20 cellular contexts compared by ENCODE assay signal in the genomic region with DNA sequence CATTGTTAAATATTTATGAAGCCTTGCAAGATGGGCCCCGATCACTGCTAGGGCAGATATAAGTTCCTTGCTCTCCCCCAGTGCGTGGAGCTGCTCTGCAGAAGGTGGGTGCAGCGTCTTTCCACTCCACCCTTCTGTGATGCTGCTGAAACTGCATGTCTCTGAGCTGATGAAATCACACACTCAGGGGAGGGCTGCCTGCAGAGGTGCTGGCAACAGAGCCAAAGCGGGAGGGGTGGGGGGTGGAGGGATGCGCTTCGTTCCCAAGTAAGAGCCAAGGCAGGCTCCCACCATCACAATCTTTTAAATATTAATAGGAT.
DNase-seq lines count a peak whose midpoint lies in the region; ATAC-seq and TF ChIP-seq lines count a peak whose summit lies in the region.
"Had no signal": no experiment of that assay in that cellular context is flagged by ENCODE, and none has a peak within 500 bp of the region (broad histone marks: within the 10 kb centered on the region; RNA-seq: fewer than 3 reads in every experiment).

No MANE protein-coding gene starts in this region.

- TF ChIP-seq RAD21 in neural cell (conservative IDR thresholded peaks at IDR 0.05), result no peak

- no peak for TF ChIP-seq CTCF in glutamatergic neuron (IDR thresholded peaks at IDR 0.05; ENCODE audit: partially characterized antibody, unreplicated experiment)
- no peak for TF ChIP-seq CTCF in neural cell (IDR thresholded peaks at IDR 0.05; ENCODE audit: poor library complexity, severe bottlenecking)
- TF ChIP-seq CTCF in spleen (IDR thresholded peaks at IDR 0.05 in 8 of 11, conservative IDR thresholded peaks at IDR 0.05 in 3 of 11), result no peak
- no peak for TF ChIP-seq CTCF in psoas muscle (IDR thresholded peaks at IDR 0.05)

- intact Hi-C loops in spleen (cut with DNase I; ENCODE audit: low total_unique reads), result no loop called here
- intact Hi-C loops in psoas muscle (cut with DNase I), result no loop called here

- peaks cover 5% of the 10 kb centered on the region for H3K9me3 Mint-ChIP-seq in glutamatergic neuron (ENCODE audit: unreplicated experiment)
- no peaks in the 10 kb centered on the region for H3K9me3 Mint-ChIP-seq in activated T-cell treated with anti-CD3 and anti-CD28 coated beads, Interleukin-2, amount 50 U/mL, for 4 hours
- H3K9me3 Mint-ChIP-seq: CD8-positive, alpha-beta T cell had no signal

- TF ChIP-seq EP300 in neural cell (conservative IDR thresholded peaks at IDR 0.05; ENCODE audit: poor library complexity, severe bottlenecking), result no peak

- H3K9me3 ChIP-seq in neural cell (ENCODE audit: low read length), result no peaks in the 10 kb centered on the region
- H3K9me3 ChIP-seq in spleen, result no peaks in the 10 kb centered on the region
- H3K9me3 ChIP-seq in psoas muscle, result no peaks in the 10 kb centered on the region
- H3K9me3 ChIP-seq: SJCRH30 had no signal

- no peak overlapping the region for H3K4me2 ChIP-seq in neural cell (ENCODE audit: low read length)

- H3K4me1 ChIP-seq in spleen, result no peaks in the 10 kb centered on the region
- no peaks in the 10 kb centered on the region for H3K4me1 ChIP-seq in psoas muscle
- H3K4me1 ChIP-seq: parathyroid adenoma, SJCRH30 had no signal

- H3K4me3 Mint-ChIP-seq in glutamatergic neuron (ENCODE audit: unreplicated experiment), result peak overlapping the region; percentile 84
- no peak overlapping the region for H3K4me3 Mint-ChIP-seq in activated T-cell treated with anti-CD3 and anti-CD28 coated beads, Interleukin-2, amount 50 U/mL, for 4 hours
- H3K4me3 Mint-ChIP-seq: activated CD8-positive, alpha-beta memory T cell treated with anti-CD3 and anti-CD28 coated beads, Interleukin-2, amount 10 ng/mL, durations not matched to agents 7 days and 5 days; CD8-positive, alpha-beta T cell had no signal

- no peaks in the 10 kb centered on the region for H4K20me1 ChIP-seq in neural cell (ENCODE audit: insufficient read depth)

- H2AFZ ChIP-seq in neural cell (ENCODE audit: low read depth, low read length), result no peak overlapping the region
- H2AFZ ChIP-seq: parathyroid adenoma had no signal

- H3K36me3 Mint-ChIP-seq in glutamatergic neuron (ENCODE audit: unreplicated experiment), result peaks cover 4% of the 10 kb centered on the region
- no peaks in the 10 kb centered on the region for H3K36me3 Mint-ChIP-seq in activated T-cell treated with anti-CD3 and anti-CD28 coated beads, Interleukin-2, amount 50 U/mL, for 4 hours (ENCODE audit: insufficient read depth)
- H3K36me3 Mint-ChIP-seq: activated CD8-positive, alpha-beta memory T cell treated with anti-CD3 and anti-CD28 coated beads, Interleukin-2, amount 10 ng/mL, durations not matched to agents 7 days and 5 days; CD8-positive, alpha-beta T cell had no signal

- no peak for TF ChIP-seq POLR2A in spleen (IDR thresholded peaks at IDR 0.05)

- H3K27me3 Mint-ChIP-seq in glutamatergic neuron (ENCODE audit: unreplicated experiment), result peaks cover 4% of the 10 kb centered on the region
- H3K27me3 Mint-ChIP-seq in activated T-cell treated with anti-CD3 and anti-CD28 coated beads, Interleukin-2, amount 50 U/mL, for 4 hours (ENCODE audit: low read depth), result peaks cover 3% of the 10 kb centered on the region
- H3K27me3 Mint-ChIP-seq: activated CD8-positive, alpha-beta memory T cell treated with anti-CD3 and anti-CD28 coated beads, Interleukin-2, amount 10 ng/mL, durations not matched to agents 7 days and 5 days had no signal

- H3K9me2 ChIP-seq in neural cell (ENCODE audit: insufficient read depth, low read length), result no peaks in the 10 kb centered on the region

- WGBS in spleen, 5 donors, result 12 to 19% (median 17%) methylated on average over 6 of the region's 6 CpGs
- WGBS in psoas muscle, 3 donors, result 22 to 38% (median 28%) methylated on average over 6 of the region's 6 CpGs

- ATAC-seq in activated T-cell treated with anti-CD3 and anti-CD28 coated beads, Interleukin-2, amount 50 U/mL, for 4 hours, result no peak
- ATAC-seq in psoas muscle, result no peak
- ATAC-seq: activated CD8-positive, alpha-beta memory T cell treated with anti-CD3 and anti-CD28 coated beads, Interleukin-2, amount 10 ng/mL, durations not matched to agents 7 days and 5 days; CD8-positive, alpha-beta T cell had no signal

- H3K27ac ChIP-seq in neural cell (ENCODE audit: low read length), result no peak overlapping the region
- no peak overlapping the region for H3K27ac ChIP-seq in spleen
- H3K27ac ChIP-seq in psoas muscle, result no peak overlapping the region
- H3K27ac ChIP-seq: parathyroid adenoma, SJCRH30 had no signal

- H3K4me3 ChIP-seq in neural cell (ENCODE audit: low read length), result peak overlapping the region; percentile 39
- H3K4me3 ChIP-seq in spleen, result no peak overlapping the region
- no peak overlapping the region for H3K4me3 ChIP-seq in psoas muscle
- H3K4me3 ChIP-seq: SJCRH30 had no signal

- no peak overlapping the region for H3K9ac ChIP-seq in neural cell (ENCODE audit: low read length)
- H3K9ac ChIP-seq: parathyroid adenoma had no signal

- H3K79me2 ChIP-seq in neural cell (replicated peaks; ENCODE audit: insufficient read depth, low read length), result no peaks in the 10 kb centered on the region
- H3K79me2 ChIP-seq: parathyroid adenoma had no signal

- peaks cover 30% of the 10 kb centered on the region for H3K4me1 Mint-ChIP-seq in glutamatergic neuron (ENCODE audit: low read depth, unreplicated experiment)
- no peaks in the 10 kb centered on the region for H3K4me1 Mint-ChIP-seq in activated T-cell treated with anti-CD3 and anti-CD28 coated beads, Interleukin-2, amount 50 U/mL, for 4 hours (ENCODE audit: low read depth)
- H3K4me1 Mint-ChIP-seq: activated CD8-positive, alpha-beta memory T cell treated with anti-CD3 and anti-CD28 coated beads, Interleukin-2, amount 10 ng/mL, durations not matched to agents 7 days and 5 days had no signal

- H3K27ac Mint-ChIP-seq in glutamatergic neuron (ENCODE audit: unreplicated experiment), result peak overlapping the region; percentile 84
- H3K27ac Mint-ChIP-seq: activated CD8-positive, alpha-beta memory T cell treated with anti-CD3 and anti-CD28 coated beads, Interleukin-2, amount 10 ng/mL, durations not matched to agents 7 days and 5 days; CD8-positive, alpha-beta T cell had no signal

- peaks cover 4% of the 10 kb centered on the region for H3F3A ChIP-seq in neural cell (ENCODE audit: insufficient read depth, low read length, poor library complexity, severe bottlenecking)

- no peaks in the 10 kb centered on the region for H3K36me3 ChIP-seq in neural cell (ENCODE audit: insufficient read depth, low read length)
- H3K36me3 ChIP-seq in spleen, result no peaks in the 10 kb centered on the region
- no peaks in the 10 kb centered on the region for H3K36me3 ChIP-seq in psoas muscle (ENCODE audit: insufficient read depth in 1 of 2, low read depth in 1 of 2)
- H3K36me3 ChIP-seq: SJCRH30 had no signal

- DNase-seq in Daoy (ENCODE audit: low read depth) (peak; percentile 12), NCI-H460 (ENCODE audit: extremely low read depth, low read depth) (peak; percentile 45), glutamatergic neuron (peak; percentile 54), retina (no peak), spleen (no peak), psoas muscle (no peak)
- no peak for DNase-seq in activated T-cell treated with anti-CD3 and anti-CD28 coated beads, Interleukin-2, amount 50 U/mL, for 4 hours
- DNase-seq: activated CD4-positive, alpha-beta T cell treated with anti-CD3 and anti-CD28 coated beads for 1 hour; activated CD8-positive, alpha-beta memory T cell treated with anti-CD3 and anti-CD28 coated beads, Interleukin-2, amount 10 ng/mL, durations not matched to agents 7 days and 5 days; activated gamma-delta T cell; CD8-positive, alpha-beta T cell; EL; NCI-H1436 treated with DMSO at 0.1 percent for 48 hours; NCI-H510A; OCI-M1; SJCRH30; stimulated activated CD4-positive, alpha-beta T cell treated with anti-CD3 and anti-CD28 coated beads, Interleukin-12 subunit alpha, Interleukin-12 subunit beta, amount 100 ng/mL, for 4 hours; stimulated activated naive CD4-positive, alpha-beta T cell treated with Interleukin-2 at 50 U/mL for 16 hours had no signal

- H3K27me3 ChIP-seq in neural cell (ENCODE audit: insufficient read depth, low read depth, low read length) (no peaks in the 10 kb centered on the region), spleen (replicated peaks in 1 of 7) (peaks cover 0 to 17% (median 0%) of the 10 kb centered on the region in 7 donors), psoas muscle (ENCODE audit: insufficient read depth in 3 of 3, low read length in 2 of 3) (no peaks in the 10 kb centered on the region)
- H3K27me3 ChIP-seq: SJCRH30 had no signal

TF ChIP-seq in neural cell, 6 proteins besides CTCF, POLR2A, EP300 and RAD21:
- TF ChIP-seq POLR2AphosphoS5 (IDR thresholded peaks at IDR 0.05) (no peak), TAF1 (IDR thresholded peaks at IDR 0.05; ENCODE audit: low read depth) (no peak)

Comparison
In these comparisons a context has a peak if more than half of its experiments do, and no peak if none do; other contexts are left out.
1. DNase-seq: peak in Daoy (single experiment), NCI-H460 (single experiment) and glutamatergic neuron (single experiment); none in retina (single experiment), spleen (single experiment), activated T-cell treated with anti-CD3 and anti-CD28 coated beads, Interleukin-2, amount 50 U/mL, for 4 hours (single experiment) and psoas muscle (0 of 2).